Comparison of ENCODE assay signal across 28 cellular contexts in genomic region chr6:25124216-25124615, GRCh38.
"Had no signal": no experiment of that assay in that cellular context is flagged by ENCODE, and none has a peak within 500 bp of the region (broad histone marks: within the 10 kb centered on the region; RNA-seq: fewer than 3 reads in every experiment).

No MANE protein-coding gene starts in this region.

- H3K27ac Mint-ChIP-seq: activated naive CD4-positive, alpha-beta T cell treated with anti-CD3 and anti-CD28 coated beads, Interleukin-2, amount 10 ng/mL, durations not matched to agents 7 days and 5 days; activated naive CD8-positive, alpha-beta T cell treated with anti-CD3 and anti-CD28 coated beads, Interleukin-2, amount 10 ng/mL, durations not matched to agents 7 days and 5 days; nephron progenitor cell; progenitor cell of endocrine pancreas; stimulated activated naive CD8-positive, alpha-beta T cell treated with anti-CD3 and anti-CD28 coated beads, Interleukin-15, Interleukin-2, amounts not matched to agents 100 ng/mL and 50 ng/mL, for 24 hours; WTC11 had no signal

- H3K27ac ChIP-seq: brain microvascular endothelial cell, foreskin keratinocyte, lower lobe of right lung, ovary, right lobe of liver, thoracic aorta had no signal

- ATAC-seq: activated CD8-positive, alpha-beta T cell treated with anti-CD3 and anti-CD28 coated beads for 36 hours; foreskin keratinocyte; heart left ventricle; left lobe of liver; lower lobe of right lung; right lobe of liver; WTC11 had no signal

- H3K27me3 Mint-ChIP-seq: activated CD4-positive, alpha-beta T cell treated with anti-CD3 and anti-CD28 coated beads, Interleukin-2, amount 10 ng/mL, durations not matched to agents 7 days and 5 days; activated CD8-positive, alpha-beta T cell treated with anti-CD3 and anti-CD28 coated beads for 36 hours; activated naive CD4-positive, alpha-beta T cell treated with anti-CD3 and anti-CD28 coated beads, Interleukin-2, amount 10 ng/mL, durations not matched to agents 7 days and 5 days; activated naive CD8-positive, alpha-beta T cell treated with anti-CD3 and anti-CD28 coated beads, Interleukin-2, amount 10 ng/mL, durations not matched to agents 7 days and 5 days; progenitor cell of endocrine pancreas; stimulated activated naive CD8-positive, alpha-beta T cell treated with anti-CD3 and anti-CD28 coated beads, Interleukin-15, Interleukin-2, amounts not matched to agents 100 ng/mL and 50 ng/mL, for 24 hours had no signal

- H3K9me3 ChIP-seq: heart left ventricle, lower lobe of right lung, ovary, right lobe of liver, thoracic aorta had no signal

- H3K9me3 Mint-ChIP-seq: stimulated activated naive CD8-positive, alpha-beta T cell treated with anti-CD3 and anti-CD28 coated beads, Interleukin-15, Interleukin-2, amounts not matched to agents 100 ng/mL and 50 ng/mL, for 24 hours had no signal

- H3K36me3 ChIP-seq: brain microvascular endothelial cell, ovary, right lobe of liver, thoracic aorta had no signal

- H3K4me3 Mint-ChIP-seq: activated CD4-positive, alpha-beta T cell treated with anti-CD3 and anti-CD28 coated beads, Interleukin-2, amount 10 ng/mL, durations not matched to agents 7 days and 5 days; activated CD8-positive, alpha-beta T cell treated with anti-CD3 and anti-CD28 coated beads for 36 hours; activated naive CD4-positive, alpha-beta T cell treated with anti-CD3 and anti-CD28 coated beads, Interleukin-2, amount 10 ng/mL, durations not matched to agents 7 days and 5 days; activated naive CD8-positive, alpha-beta T cell treated with anti-CD3 and anti-CD28 coated beads, Interleukin-2, amount 10 ng/mL, durations not matched to agents 7 days and 5 days; nephron progenitor cell; stimulated activated naive CD8-positive, alpha-beta T cell treated with anti-CD3 and anti-CD28 coated beads, Interleukin-15, Interleukin-2, amounts not matched to agents 100 ng/mL and 50 ng/mL, for 24 hours; WTC11 had no signal

- DNase-seq: activated CD4-positive, alpha-beta T cell treated with anti-CD3 and anti-CD28 coated beads for 1 hour; activated CD4-positive, alpha-beta T cell treated with anti-CD3 and anti-CD28 coated beads, Interleukin-2, amount 10 ng/mL, durations not matched to agents 7 days and 5 days; activated CD8-positive, alpha-beta T cell treated with anti-CD3 and anti-CD28 coated beads for 36 hours; activated gamma-delta T cell; activated naive CD4-positive, alpha-beta T cell treated with anti-CD3 and anti-CD28 coated beads, Interleukin-2, amount 10 ng/mL, durations not matched to agents 7 days and 5 days; activated naive CD8-positive, alpha-beta T cell treated with anti-CD3 and anti-CD28 coated beads, Interleukin-2, amount 10 ng/mL, durations not matched to agents 7 days and 5 days; amniotic stem cell; brain microvascular endothelial cell; caudate nucleus; cortex of kidney; foreskin keratinocyte; heart left ventricle; hypothalamus; lower lobe of right lung; mesendoderm; nephron progenitor cell; ovary; right lobe of liver; stimulated activated CD4-positive, alpha-beta T cell treated with anti-CD3 and anti-CD28 coated beads, Interleukin-12 subunit alpha, Interleukin-12 subunit beta, amount 100 ng/mL, for 4 hours; stimulated activated CD4-positive, alpha-beta T cell treated with anti-CD3 and anti-CD28 coated beads, Interleukin-4, amount 100 ng/mL, for 1 hour; T-helper 2 cell; trophoblast cell had no signal

- H3K4me1 ChIP-seq: foreskin keratinocyte had no signal

- H3K4me3 ChIP-seq: heart left ventricle, lower lobe of right lung, ovary, right lobe of liver, skin epidermis, thoracic aorta had no signal

- H3K27me3 ChIP-seq: brain microvascular endothelial cell, foreskin keratinocyte, heart left ventricle, ovary, right lobe of liver had no signal
